ENCODE assay signal across 2 cellular contexts in the genomic region with DNA sequence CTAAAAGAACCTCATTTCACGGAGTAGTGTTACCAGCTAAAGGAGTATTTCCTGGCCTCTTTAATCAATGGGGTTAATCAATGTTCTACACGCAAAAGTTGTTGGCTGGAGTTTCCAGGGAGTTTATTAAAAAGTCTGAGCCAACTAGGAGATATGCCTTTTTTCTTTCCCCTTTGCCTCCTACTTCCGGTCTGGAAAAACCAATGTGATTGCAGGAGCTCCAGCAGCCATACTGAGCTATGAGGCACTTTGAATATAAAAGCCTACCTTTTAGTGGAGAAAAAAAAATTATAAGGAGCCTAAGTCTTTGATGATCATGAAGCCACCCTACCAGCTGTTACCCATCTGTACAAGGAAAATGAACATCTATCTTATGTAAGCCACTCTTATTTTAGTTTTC.
A peak's percentile ranks its signal among the peaks of the same experiment; 100 is the strongest.
TF ChIP-seq lines count a peak whose summit lies in the region.

No MANE protein-coding gene starts in this region.

TF ChIP-seq in HepG2, 621 proteins besides CTCF, POLR2A, EP300 and RAD21:
- TF ChIP-seq ZNF234 (CRISPR knock-in tag; conservative IDR thresholded peaks at IDR 0.05) = no peak
- TF ChIP-seq, protein P1, sequence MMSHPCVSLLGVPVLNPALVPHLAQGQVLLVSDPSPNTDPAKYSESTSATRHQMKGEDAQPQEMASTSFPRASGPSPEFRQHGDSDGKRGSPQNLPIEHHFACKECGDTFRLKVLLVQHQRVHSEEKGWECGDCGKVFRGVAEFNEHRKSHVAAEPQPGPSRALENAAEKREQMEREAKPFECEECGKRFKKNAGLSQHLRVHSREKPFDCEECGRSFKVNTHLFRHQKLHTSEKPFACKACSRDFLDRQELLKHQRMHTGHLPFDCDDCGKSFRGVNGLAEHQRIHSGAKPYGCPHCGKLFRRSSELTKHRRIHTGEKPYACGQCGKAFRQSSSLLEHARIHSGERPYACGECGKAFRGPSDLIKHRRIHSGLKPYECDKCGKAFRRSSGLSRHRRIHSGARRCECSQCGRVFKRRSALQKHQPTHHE (CRISPR knock-in tag; IDR thresholded peaks at IDR 0.05; ENCODE audit: borderline replicate concordance) = no peak
- no peak for TF ChIP-seq STAG1 (CRISPR knock-in tag; IDR thresholded peaks at IDR 0.05)
- TF ChIP-seq ZNF878 (CRISPR knock-in tag; IDR thresholded peaks at IDR 0.05) = no peak
- no peak for TF ChIP-seq ZBTB33 (CRISPR knock-in tag; IDR thresholded peaks at IDR 0.05)
- TF ChIP-seq ZMYM3 (CRISPR knock-in tag; IDR thresholded peaks at IDR 0.05) = 0 out of 2 replicates have a peak, but pooled peaks have one; percentile 61
- TF ChIP-seq GPN1 (CRISPR knock-in tag; IDR thresholded peaks at IDR 0.05; ENCODE audit: borderline replicate concordance) = no peak
- TF ChIP-seq DZIP1 (CRISPR knock-in tag; IDR thresholded peaks at IDR 0.05) = no peak
- no peak for TF ChIP-seq GPBP1L1 (CRISPR knock-in tag; IDR thresholded peaks at IDR 0.05)
TF ChIP-seq in HepG2: peak in this region for 1.

TF ChIP-seq in H1, 55 proteins besides CTCF, POLR2A, EP300 and RAD21:
- 0 out of 2 replicates have a peak, but pooled peaks have one; percentile 51 for TF ChIP-seq KDM1A (IDR thresholded peaks at IDR 0.05; ENCODE audit: borderline replicate concordance, low read length)
- no peak for TF ChIP-seq SP4 (IDR thresholded peaks at IDR 0.05; ENCODE audit: low read length)
- no peak for TF ChIP-seq TEAD4 (IDR thresholded peaks at IDR 0.05; ENCODE audit: low read depth, low read length)
